Comparison of ENCODE assay signal across 8 cellular contexts in genomic region chr20:30724745-30725074, GRCh38.
DNase-seq lines count a peak whose midpoint lies in the region; ATAC-seq and TF ChIP-seq lines count a peak whose summit lies in the region.
"Not testable (repeated sequence)": the region's sequence is repeated elsewhere in the genome, so short reads cannot be mapped to it uniquely, and the experiment has no call there.

No MANE protein-coding gene starts in this region.

- POLR2A ChIA-PET in Panc1 (lab: Charles Lee), result not testable (repeated sequence)

- CTCF ChIA-PET in Calu3 (lab: Charles Lee), result interaction anchor here (1.6 kb wide), 1 partner anchor 11 kb away, joined by 5 read pairs; no protein-coding TSS in a partner anchor
- CTCF ChIA-PET in Panc1 (lab: Charles Lee); activated naive CD4-positive, alpha-beta T cell treated with anti-CD3 and anti-CD28 coated beads, Interleukin-2, amount 10 ng/mL, durations not matched to agents 7 days and 5 days (lab: Charles Lee): not testable (repeated sequence)

- not testable (repeated sequence) for ATAC-seq in Panc1; Right ventricle myocardium superior (ENCODE audit: poor library complexity); right lobe of liver

- peak overlapping the region; percentile 84 for H3K27ac ChIP-seq in Panc1 (ENCODE audit: low read length)
- H3K27ac ChIP-seq in duodenal mucosa (ENCODE audit: low read depth, low read length); right lobe of liver; prostate gland: not testable (repeated sequence)

- peak overlapping the region; percentile 59 to 77 for H3K4me3 ChIP-seq in Panc1 (ENCODE audit: low read depth in 2 of 2, low read length in 2 of 2)
- H3K4me3 ChIP-seq in duodenal mucosa (ENCODE audit: low read depth in 1 of 2, low read length in 2 of 2), result peak overlapping the region; percentile 60
- H3K4me3 ChIP-seq in right lobe of liver, result peak overlapping the region in 2 of 3 donors; percentile 25 to 39
- peak overlapping the region; percentile 27 to 42 for H3K4me3 ChIP-seq in prostate gland

- intact Hi-C loops in Calu3 (cut with micrococcal nuclease; ENCODE audit: unreplicated experiment); Panc1 (cut with micrococcal nuclease; ENCODE audit: unreplicated experiment); Right ventricle myocardium superior (cut with DNase I); right lobe of liver (cut with DNase I); prostate gland (cut with DNase I): not testable (repeated sequence)

- H3K9ac ChIP-seq in duodenal mucosa (ENCODE audit: low read depth in 1 of 2, low read length in 2 of 2), result not testable (repeated sequence)

- not testable (repeated sequence) for H3K36me3 ChIP-seq in Panc1 (ENCODE audit: control insufficient read depth, insufficient read depth, low read length); duodenal mucosa (ENCODE audit: control insufficient read depth in 1 of 2, insufficient read depth in 2 of 2, low read length in 2 of 2); right lobe of liver; prostate gland

- not testable (repeated sequence) for H3K4me1 ChIP-seq in Panc1 (ENCODE audit: control insufficient read depth, insufficient read depth, low read length); duodenal mucosa (ENCODE audit: control insufficient read depth in 1 of 2, insufficient read depth in 2 of 2, low read length in 2 of 2); right lobe of liver; prostate gland (replicated peaks)

- BruUV-seq in Calu3 (replicated peaks; lab: Mats Ljungman, UMichigan); Panc1 (replicated peaks; lab: Mats Ljungman, UMichigan): not testable (repeated sequence)

- H3K4me1 Mint-ChIP-seq in Calu3 (ENCODE audit: low read depth, unreplicated experiment); activated naive CD4-positive, alpha-beta T cell treated with anti-CD3 and anti-CD28 coated beads, Interleukin-2, amount 10 ng/mL, durations not matched to agents 7 days and 5 days; type B pancreatic cell (ENCODE audit: unreplicated experiment): not testable (repeated sequence)

- WGBS in right lobe of liver (ENCODE audit: insufficient coverage, low coverage, low lambda C conversion rate, missing lambda C conversion rate), result no CpG with 5 or more reads among the region's 19 CpGs
- 75% methylated on average over 19 of the region's 19 CpGs for WGBS in prostate gland

- peak overlapping the region; percentile 84 for H3K4me3 Mint-ChIP-seq in Calu3 (ENCODE audit: low read depth, unreplicated experiment)
- peak overlapping the region; percentile 81 for H3K4me3 Mint-ChIP-seq in activated naive CD4-positive, alpha-beta T cell treated with anti-CD3 and anti-CD28 coated beads, Interleukin-2, amount 10 ng/mL, durations not matched to agents 7 days and 5 days
- H3K4me3 Mint-ChIP-seq in type B pancreatic cell, result not testable (repeated sequence)

- H3K9me3 Mint-ChIP-seq in Calu3 (ENCODE audit: low read depth, unreplicated experiment); activated naive CD4-positive, alpha-beta T cell treated with anti-CD3 and anti-CD28 coated beads, Interleukin-2, amount 10 ng/mL, durations not matched to agents 7 days and 5 days; type B pancreatic cell: not testable (repeated sequence)

- H3K27me3 ChIP-seq in Panc1 (ENCODE audit: control insufficient read depth, insufficient read depth, low read length); duodenal mucosa (ENCODE audit: control insufficient read depth in 1 of 2, insufficient read depth in 2 of 2, low read length in 2 of 2); right lobe of liver; prostate gland (replicated peaks; ENCODE audit: insufficient read depth): not testable (repeated sequence)

- not testable (repeated sequence) for H3K27ac Mint-ChIP-seq in Calu3 (ENCODE audit: unreplicated experiment); activated naive CD4-positive, alpha-beta T cell treated with anti-CD3 and anti-CD28 coated beads, Interleukin-2, amount 10 ng/mL, durations not matched to agents 7 days and 5 days; type B pancreatic cell

- H3K27me3 Mint-ChIP-seq in Calu3 (ENCODE audit: unreplicated experiment); type B pancreatic cell: not testable (repeated sequence)
- H3K27me3 Mint-ChIP-seq in activated naive CD4-positive, alpha-beta T cell treated with anti-CD3 and anti-CD28 coated beads, Interleukin-2, amount 10 ng/mL, durations not matched to agents 7 days and 5 days, result peaks cover 22% of the 10 kb centered on the region

- not testable (repeated sequence) for DNase-seq in Calu3; Panc1 (ENCODE audit: low read depth, low spot score); activated naive CD4-positive, alpha-beta T cell treated with anti-CD3 and anti-CD28 coated beads, Interleukin-2, amount 10 ng/mL, durations not matched to agents 7 days and 5 days
- DNase-seq in Right ventricle myocardium superior (peak; percentile 24), right lobe of liver (peak in 2 of 3 donors; percentile 42 to 43), prostate gland (ENCODE audit: low spot score) (peak; percentile 5), type B pancreatic cell (ENCODE audit: extremely low spot score, unreplicated experiment) (peak; percentile 62)

- peaks cover 17% of the 10 kb centered on the region for H3K36me3 Mint-ChIP-seq in Calu3 (ENCODE audit: insufficient read depth, unreplicated experiment)
- H3K36me3 Mint-ChIP-seq in activated naive CD4-positive, alpha-beta T cell treated with anti-CD3 and anti-CD28 coated beads, Interleukin-2, amount 10 ng/mL, durations not matched to agents 7 days and 5 days; type B pancreatic cell: not testable (repeated sequence)

- TF ChIP-seq POLR2A in right lobe of liver (IDR thresholded peaks at IDR 0.05); prostate gland (IDR thresholded peaks at IDR 0.05): not testable (repeated sequence)

- not testable (repeated sequence) for H3K9me3 ChIP-seq in Panc1 (ENCODE audit: control insufficient read depth, insufficient read depth, low read depth, low read length); duodenal mucosa (ENCODE audit: control insufficient read depth in 1 of 2, low read length in 2 of 2); right lobe of liver; prostate gland

- in situ Hi-C loops in Panc1 (cut with HindIII; ENCODE audit: low pct_unique_long_range_greater_than_20kb, low sequenced_read_pairs), result not testable (repeated sequence)

- TF ChIP-seq CTCF in Calu3 (IDR thresholded peaks at IDR 0.05; ENCODE audit: unreplicated experiment); Panc1 (IDR thresholded peaks at IDR 0.05); right lobe of liver (IDR thresholded peaks at IDR 0.05); prostate gland (IDR thresholded peaks at IDR 0.05); type B pancreatic cell (conservative IDR thresholded peaks at IDR 0.05): not testable (repeated sequence)
